Comparison of ENCODE assay signal across 8 cellular contexts in genomic region chr6:14354919-14355572, GRCh38.
DNase-seq lines count a peak whose midpoint lies in the region; ATAC-seq, FAIRE-seq and TF ChIP-seq lines count a peak whose summit lies in the region.

No MANE protein-coding gene starts in this region.

- peak; percentile 17 for DNase-seq in NCI-H748 (lab: John Stamatoyannopoulos, UW; ENCODE audit: unreplicated experiment)
- no peak for DNase-seq in NCI-H748 treated with DMSO at 0.1 percent for 48 hours (lab: John Stamatoyannopoulos, UW)
- DNase-seq in activated T-cell treated with anti-CD3 and anti-CD28 coated beads for 4 hours: peak; percentile 6
- peak; percentile 9 for DNase-seq in keratinocyte (ENCODE audit: low read depth, low spot score)
- peak in 1 of 2 donors; percentile 21 for DNase-seq in stimulated activated naive CD8-positive, alpha-beta T cell treated with anti-CD3 and anti-CD28 coated beads, Interleukin-15, amount 100 ng/mL, for 72 hours
- no peak for DNase-seq in naive thymus-derived CD4-positive, alpha-beta T cell
- DNase-seq in LoVo (ENCODE audit: low spot score): no peak

- peak; percentile 60 for ATAC-seq in stimulated activated naive CD8-positive, alpha-beta T cell treated with anti-CD3 and anti-CD28 coated beads, Interleukin-15, amount 100 ng/mL, for 72 hours
- no peak for ATAC-seq in HG02938 (IDR thresholded peaks at IDR 0.05; ENCODE audit: unreplicated experiment)
- no peak for ATAC-seq in naive thymus-derived CD4-positive, alpha-beta T cell

- peaks cover 20% of the 10 kb centered on the region for H3K4me1 ChIP-seq in keratinocyte (ENCODE audit: control insufficient read depth, extremely low read depth, insufficient read depth, low read length)
- H3K4me1 ChIP-seq in naive thymus-derived CD4-positive, alpha-beta T cell (ENCODE audit: control insufficient read depth in 2 of 2, insufficient read depth in 2 of 2, low read length in 2 of 2): no peaks in the 10 kb centered on the region

- H3K9ac ChIP-seq in keratinocyte (ENCODE audit: control insufficient read depth, extremely low read depth, insufficient read depth, low read length): no peak overlapping the region

- H3K36me3 ChIP-seq in keratinocyte (ENCODE audit: control insufficient read depth in 2 of 2, extremely low read depth in 1 of 2, insufficient read depth in 2 of 2, low read length in 2 of 2): no peaks in the 10 kb centered on the region
- no peaks in the 10 kb centered on the region for H3K36me3 ChIP-seq in naive thymus-derived CD4-positive, alpha-beta T cell (ENCODE audit: control insufficient read depth in 2 of 3, insufficient read depth in 3 of 3, low read length in 3 of 3)

- H3K27ac Mint-ChIP-seq in stimulated activated naive CD8-positive, alpha-beta T cell treated with anti-CD3 and anti-CD28 coated beads, Interleukin-15, amount 100 ng/mL, for 72 hours: no peak overlapping the region
- no peak overlapping the region for H3K27ac Mint-ChIP-seq in naive thymus-derived CD4-positive, alpha-beta T cell

- peaks cover 0 to 7% (median 0%) of the 10 kb centered on the region in 5 donors for H3K36me3 Mint-ChIP-seq in naive thymus-derived CD4-positive, alpha-beta T cell

- no peaks in the 10 kb centered on the region for H3K27me3 ChIP-seq in keratinocyte (ENCODE audit: control insufficient read depth, extremely low read depth, insufficient read depth, low read length)
- H3K27me3 ChIP-seq in naive thymus-derived CD4-positive, alpha-beta T cell (ENCODE audit: control insufficient read depth in 2 of 2, insufficient read depth in 2 of 2, low read length in 2 of 2): no peaks in the 10 kb centered on the region

- H3K4me2 ChIP-seq in keratinocyte (ENCODE audit: control insufficient read depth, extremely low read depth, insufficient read depth, low read depth, low read length): peak overlapping the region; percentile 22

- H3K27ac ChIP-seq in keratinocyte (ENCODE audit: control insufficient read depth, insufficient read depth, low read length): no peak overlapping the region
- H3K27ac ChIP-seq in naive thymus-derived CD4-positive, alpha-beta T cell (ENCODE audit: low read depth, low read length): no peak overlapping the region

- no peaks in the 10 kb centered on the region for H3K9me3 ChIP-seq in keratinocyte (ENCODE audit: control insufficient read depth, low read depth, low read length)
- H3K9me3 ChIP-seq in naive thymus-derived CD4-positive, alpha-beta T cell (ENCODE audit: control insufficient read depth in 2 of 3, low read length in 3 of 3): peaks cover 0 to 5% (median 0%) of the 10 kb centered on the region in 3 experiments

- CTCF ChIA-PET in naive thymus-derived CD4-positive, alpha-beta T cell (lab: Charles Lee): no interaction called here

- peaks cover 9 to 15% of the 10 kb centered on the region in 2 donors for H3K9me3 Mint-ChIP-seq in stimulated activated naive CD8-positive, alpha-beta T cell treated with anti-CD3 and anti-CD28 coated beads, Interleukin-15, amount 100 ng/mL, for 72 hours
- H3K9me3 Mint-ChIP-seq in naive thymus-derived CD4-positive, alpha-beta T cell: peaks cover 0 to 8% (median 3%) of the 10 kb centered on the region in 11 donors

- no peak overlapping the region for H3K4me3 ChIP-seq in keratinocyte (ENCODE audit: control insufficient read depth in 2 of 3, extremely low read depth in 1 of 3, insufficient read depth in 2 of 3, low read depth in 1 of 3, low read length in 3 of 3)
- H3K4me3 ChIP-seq in naive thymus-derived CD4-positive, alpha-beta T cell (ENCODE audit: low read length): no peak overlapping the region

- H3K4me1 Mint-ChIP-seq in stimulated activated naive CD8-positive, alpha-beta T cell treated with anti-CD3 and anti-CD28 coated beads, Interleukin-15, amount 100 ng/mL, for 72 hours: peaks cover 29% of the 10 kb centered on the region
- H3K4me1 Mint-ChIP-seq in naive thymus-derived CD4-positive, alpha-beta T cell: peaks cover 8 to 24% (median 15%) of the 10 kb centered on the region in 7 donors

- TF ChIP-seq CTCF in keratinocyte (optimal IDR thresholded peaks at IDR 0.05 in 1 of 3, IDR thresholded peaks at IDR 0.05 in 1 of 3, conservative IDR thresholded peaks at IDR 0.05 in 1 of 3; ENCODE audit: extremely low read depth in 1 of 3, insufficient read depth in 2 of 3, low read length in 3 of 3): no peak

- dilution Hi-C loops in keratinocyte (cut with MboI; ENCODE audit: extremely low pct_ligation_motif_present, low sequenced_read_pairs): no loop called here

- H3K4me3 Mint-ChIP-seq in stimulated activated naive CD8-positive, alpha-beta T cell treated with anti-CD3 and anti-CD28 coated beads, Interleukin-15, amount 100 ng/mL, for 72 hours: no peak overlapping the region
- no peak overlapping the region for H3K4me3 Mint-ChIP-seq in naive thymus-derived CD4-positive, alpha-beta T cell

- no peaks in the 10 kb centered on the region for H4K20me1 ChIP-seq in keratinocyte (ENCODE audit: control insufficient read depth, extremely low read depth, insufficient read depth, low read length)

- POLR2A ChIA-PET in naive thymus-derived CD4-positive, alpha-beta T cell (lab: Charles Lee): interaction anchor here (0.6 kb wide), 1 partner anchor 14 kb away, joined by 3 read pairs; no protein-coding TSS in a partner anchor

- H3K27me3 Mint-ChIP-seq in stimulated activated naive CD8-positive, alpha-beta T cell treated with anti-CD3 and anti-CD28 coated beads, Interleukin-15, amount 100 ng/mL, for 72 hours: no peaks in the 10 kb centered on the region
- no peaks in the 10 kb centered on the region for H3K27me3 Mint-ChIP-seq in naive thymus-derived CD4-positive, alpha-beta T cell

- no peak overlapping the region for H2AFZ ChIP-seq in keratinocyte (ENCODE audit: control insufficient read depth, low read length)

- H3K79me2 ChIP-seq in keratinocyte (ENCODE audit: control insufficient read depth, insufficient read depth, low read length): no peaks in the 10 kb centered on the region

- no peaks in the 10 kb centered on the region for H3K9me1 ChIP-seq in keratinocyte (ENCODE audit: control insufficient read depth, extremely low read depth, insufficient read depth, low read length)

- peak; percentile 13 for FAIRE-seq in keratinocyte (lab: Jason Lieb, UNC)

- intact Hi-C loops in naive thymus-derived CD4-positive, alpha-beta T cell (cut with micrococcal nuclease): no loop called here

Comparison
In these comparisons a context has a peak if more than half of its experiments do, and no peak if none do; other contexts are left out.
1. DNase-seq: peak in NCI-H748 (single experiment), activated T-cell treated with anti-CD3 and anti-CD28 coated beads for 4 hours (single experiment) and keratinocyte (single experiment); none in NCI-H748 treated with DMSO at 0.1 percent for 48 hours (single experiment), naive thymus-derived CD4-positive, alpha-beta T cell (0 of 9) and LoVo (single experiment).